In the genomic region with DNA sequence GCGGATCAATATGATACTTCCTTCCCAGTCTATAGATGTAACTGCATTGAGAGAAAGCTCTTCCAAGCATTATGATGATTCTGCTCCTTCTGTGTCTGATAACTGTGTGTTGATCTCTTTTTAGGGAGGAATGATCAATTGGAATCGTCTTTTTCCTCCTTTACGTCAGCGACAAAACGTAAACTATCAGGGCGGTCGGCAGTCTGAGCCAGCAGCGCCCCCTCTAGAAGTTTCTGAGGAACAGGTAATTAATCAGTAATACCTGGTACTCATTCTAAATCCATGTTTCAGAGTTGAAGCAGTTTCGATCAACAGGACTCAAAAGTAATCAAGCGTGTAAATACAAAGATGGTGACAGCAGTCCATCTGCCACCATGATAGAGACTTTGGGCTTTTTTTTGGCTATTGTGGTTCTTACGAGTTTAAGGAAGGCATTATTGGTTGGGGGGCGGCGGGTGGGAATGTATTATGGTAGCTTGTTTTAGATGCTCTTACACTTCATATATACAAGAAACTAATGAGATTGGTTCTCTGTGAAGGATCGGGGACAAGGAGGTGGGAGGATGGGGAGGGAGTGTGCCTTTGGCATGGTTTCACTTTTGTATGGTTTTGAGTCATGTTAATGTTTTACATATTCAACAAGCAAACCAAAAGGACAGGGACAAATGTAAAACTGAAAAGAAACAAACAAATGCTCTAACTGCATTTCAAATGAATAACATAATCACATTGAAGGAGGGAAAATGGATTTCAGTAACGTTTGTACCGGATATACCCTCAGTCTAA, we compare ENCODE assay signal across 13 cellular contexts.
DNase-seq lines count a peak whose midpoint lies in the region; ATAC-seq and TF ChIP-seq lines count a peak whose summit lies in the region.
"Had no signal": no experiment of that assay in that cellular context is flagged by ENCODE, and none has a peak within 500 bp of the region (broad histone marks: within the 10 kb centered on the region; RNA-seq: fewer than 3 reads in every experiment).

No MANE protein-coding gene starts in this region.

- no peaks in the 10 kb centered on the region for H4K20me1 ChIP-seq in H9 (ENCODE audit: control insufficient read depth, insufficient read depth, insufficient read length)

- H2AK5ac ChIP-seq in H9 (ENCODE audit: insufficient read length, low read length) = no peak overlapping the region

- H2BK12ac ChIP-seq in H9 (ENCODE audit: insufficient read length, low read depth, low read length) = no peak overlapping the region

- H3K56ac ChIP-seq in H9 (ENCODE audit: insufficient read length, low read depth, low read length) = no peak overlapping the region

- H3K9me3 Mint-ChIP-seq in H9 (no peaks in the 10 kb centered on the region), memory B cell (no peaks in the 10 kb centered on the region)
- no peaks in the 10 kb centered on the region for H3K9me3 Mint-ChIP-seq in activated CD8-positive, alpha-beta memory T cell treated with anti-CD3 and anti-CD28 coated beads, Interleukin-2, amount 10 ng/mL, durations not matched to agents 7 days and 5 days (ENCODE audit: low read depth)

- H3K4me1 Mint-ChIP-seq in H9 (peaks cover 0 to 7% of the 10 kb centered on the region in 2 experiments; a peak in 2 of 4 replicates), memory B cell (peaks cover 54% of the 10 kb centered on the region)
- peaks cover 76% of the 10 kb centered on the region for H3K4me1 Mint-ChIP-seq in activated CD8-positive, alpha-beta memory T cell treated with anti-CD3 and anti-CD28 coated beads, Interleukin-2, amount 10 ng/mL, durations not matched to agents 7 days and 5 days

- H3K27me3 Mint-ChIP-seq in H9 (ENCODE audit: low read depth) (no peaks in the 10 kb centered on the region), memory B cell (no peaks in the 10 kb centered on the region)
- H3K27me3 Mint-ChIP-seq in activated CD8-positive, alpha-beta memory T cell treated with anti-CD3 and anti-CD28 coated beads, Interleukin-2, amount 10 ng/mL, durations not matched to agents 7 days and 5 days = no peaks in the 10 kb centered on the region

- TF ChIP-seq CTCF in GM12874 (IDR thresholded peaks at IDR 0.05; ENCODE audit: insufficient read depth, low read depth, low read length) = 0 out of 2 replicates have a peak, but pooled peaks have one; percentile 6
- TF ChIP-seq CTCF in H9 (conservative IDR thresholded peaks at IDR 0.05) = peak; percentile 65
- no peak for TF ChIP-seq CTCF in foreskin fibroblast (IDR thresholded peaks at IDR 0.05; ENCODE audit: low read depth, low read length)

- no peak overlapping the region for H3K27ac ChIP-seq in H9 (ENCODE audit: insufficient read length, low read depth, low read length)
- H3K27ac ChIP-seq: esophagus squamous epithelium, KMS-11, RWPE1 had no signal

- H3K36me3 Mint-ChIP-seq in H9 (ENCODE audit: insufficient read depth in 1 of 3, low read depth in 3 of 3) = peaks cover 9 to 21% (median 18%) of the 10 kb centered on the region in 3 experiments
- H3K36me3 Mint-ChIP-seq in activated CD8-positive, alpha-beta memory T cell treated with anti-CD3 and anti-CD28 coated beads, Interleukin-2, amount 10 ng/mL, durations not matched to agents 7 days and 5 days = peaks cover 51% of the 10 kb centered on the region
- H3K36me3 Mint-ChIP-seq in memory B cell = peaks cover 38% of the 10 kb centered on the region

- no peaks in the 10 kb centered on the region for H3K79me1 ChIP-seq in H9 (ENCODE audit: insufficient read depth, low read depth, low read length, poor library complexity, severe bottlenecking)

- no peaks in the 10 kb centered on the region for H3K4me1 ChIP-seq in H9 (ENCODE audit: insufficient read depth, low read length)

- no peak overlapping the region for H3K14ac ChIP-seq in H9 (ENCODE audit: insufficient read depth, low read length)

- no peak overlapping the region for H3K4me3 ChIP-seq in foreskin fibroblast (ENCODE audit: low read depth in 1 of 2, low read length in 2 of 2)
- H3K4me3 ChIP-seq: esophagus squamous epithelium had no signal

- H3K27ac Mint-ChIP-seq in H9 = no peak overlapping the region
- H3K27ac Mint-ChIP-seq in activated CD8-positive, alpha-beta memory T cell treated with anti-CD3 and anti-CD28 coated beads, Interleukin-2, amount 10 ng/mL, durations not matched to agents 7 days and 5 days = peak overlapping the region; percentile 49
- H3K27ac Mint-ChIP-seq in memory B cell = peak overlapping the region; percentile 88

- peak; percentile 50 for ATAC-seq in activated CD8-positive, alpha-beta memory T cell treated with anti-CD3 and anti-CD28 coated beads, Interleukin-2, amount 10 ng/mL, durations not matched to agents 7 days and 5 days
- no peak for ATAC-seq in memory B cell (ENCODE audit: low read depth)

- no peak overlapping the region for H3K4me2 ChIP-seq in H9 (ENCODE audit: insufficient read depth, insufficient read length, low read length)
- H3K4me2 ChIP-seq: KMS-11 had no signal

- no peak overlapping the region for H2BK5ac ChIP-seq in H9 (ENCODE audit: insufficient read length, low read length)

- CTCF ChIA-PET in activated CD8-positive, alpha-beta memory T cell treated with anti-CD3 and anti-CD28 coated beads, Interleukin-2, amount 10 ng/mL, durations not matched to agents 7 days and 5 days (lab: Charles Lee) = interaction anchor here (0.9 to 1.7 kb wide), 6 partner anchors 10 to 98 kb away, joined by 3 to 5 read pairs (median 3); no protein-coding TSS in a partner anchor

- H2AFZ ChIP-seq in H9 (ENCODE audit: low read length) = no peak overlapping the region

- no peak overlapping the region for H3K9ac ChIP-seq in H9 (ENCODE audit: extremely low read depth, insufficient read length, low read length)
- H3K9ac ChIP-seq: KMS-11 had no signal

- DNase-seq in H9 (no peak), memory B cell (ENCODE audit: low spot score in 2 of 2) (no peak), NCI-H345 treated with DMSO at 0.1 percent for 48 hours (lab: John Stamatoyannopoulos, UW; ENCODE audit: unreplicated experiment) (no peak), NCI-H2107 treated with DMSO at 0.1 percent for 48 hours (lab: John Stamatoyannopoulos, UW; ENCODE audit: unreplicated experiment) (no peak), foreskin fibroblast (no peak), NCI-H526 treated with DMSO at 0.1 percent for 48 hours (lab: John Stamatoyannopoulos, UW) (no peak)
- DNase-seq in activated CD8-positive, alpha-beta memory T cell treated with anti-CD3 and anti-CD28 coated beads, Interleukin-2, amount 10 ng/mL, durations not matched to agents 7 days and 5 days = no peak
- DNase-seq: esophagus squamous epithelium; occipital lobe; stimulated activated CD4-positive, alpha-beta T cell treated with anti-CD3 and anti-CD28 coated beads, Interleukin-1b, Interleukin-23, amount 100 ng/mL, for 48 hours had no signal

- H3T11ph ChIP-seq in H9 (ENCODE audit: low read length) = no peak overlapping the region

- H4K8ac ChIP-seq in H9 (replicated peaks; ENCODE audit: insufficient read length, low read depth, low read length) = no peak overlapping the region

- no CpG with 5 or more reads among the region's 16 CpGs for WGBS in H9 (ENCODE audit: extremely low coverage, insufficient read length, low lambda C conversion rate)

- H2BK15ac ChIP-seq in H9 (ENCODE audit: low read depth, low read length) = no peak overlapping the region

- no peak overlapping the region for H4K5ac ChIP-seq in H9 (ENCODE audit: insufficient read length, low read depth, low read length)

- H3K4me3 Mint-ChIP-seq in H9 = no peak overlapping the region
- H3K4me3 Mint-ChIP-seq in activated CD8-positive, alpha-beta memory T cell treated with anti-CD3 and anti-CD28 coated beads, Interleukin-2, amount 10 ng/mL, durations not matched to agents 7 days and 5 days = peak overlapping the region; percentile 49
- H3K4me3 Mint-ChIP-seq in memory B cell = peak overlapping the region; percentile 37

- H3K9me3 ChIP-seq in H9 (ENCODE audit: control insufficient read depth, low read depth, low read length) = no peaks in the 10 kb centered on the region
- H3K9me3 ChIP-seq: esophagus squamous epithelium had no signal

- H3K4ac ChIP-seq in H9 (ENCODE audit: low read depth, low read length) = no peak overlapping the region

- no peaks in the 10 kb centered on the region for H3K79me2 ChIP-seq in H9 (ENCODE audit: insufficient read depth, low read length)

- H2BK120ac ChIP-seq in H9 (ENCODE audit: low read depth, low read length, poor library complexity, severe bottlenecking) = no peak overlapping the region

- no peaks in the 10 kb centered on the region for H3K27me3 ChIP-seq in H9 (ENCODE audit: insufficient read depth, low read length)
- H3K27me3 ChIP-seq: esophagus squamous epithelium had no signal

- H3K18ac ChIP-seq in H9 (ENCODE audit: insufficient read length, low read depth, low read length) = no peak overlapping the region

- no peak overlapping the region for H4K91ac ChIP-seq in H9 (ENCODE audit: insufficient read length, low read depth, low read length)

- H3K23ac ChIP-seq in H9 (ENCODE audit: insufficient read length, low read depth, low read length) = no peak overlapping the region

- H2BK20ac ChIP-seq in H9 (ENCODE audit: low read depth, low read length, poor library complexity, severe bottlenecking) = no peak overlapping the region

- no peaks in the 10 kb centered on the region for H3K23me2 ChIP-seq in H9 (ENCODE audit: insufficient read length, low read depth, low read length, poor library complexity, severe bottlenecking)

Comparison
In these comparisons a context has a peak if more than half of its experiments do, and no peak if none do; other contexts are left out.
1. H3K27ac Mint-ChIP-seq: peak in activated CD8-positive, alpha-beta memory T cell treated with anti-CD3 and anti-CD28 coated beads, Interleukin-2, amount 10 ng/mL, durations not matched to agents 7 days and 5 days (single experiment) and memory B cell (single experiment); none in H9 (0 of 3).
2. H3K4me3 Mint-ChIP-seq: peak in activated CD8-positive, alpha-beta memory T cell treated with anti-CD3 and anti-CD28 coated beads, Interleukin-2, amount 10 ng/mL, durations not matched to agents 7 days and 5 days (single experiment) and memory B cell (single experiment); none in H9 (0 of 2).